1 cellular context compared by ENCODE assay signal in genomic region chr1:30768830-30769718, GRCh38.
A peak's percentile ranks its signal among the peaks of the same experiment; 100 is the strongest.
TF ChIP-seq lines count a peak whose summit lies in the region.

No MANE protein-coding gene starts in this region.

TF ChIP-seq in K562, 482 proteins besides CTCF, POLR2A, EP300 and RAD21 (continued from another document and continues in another):
- TF ChIP-seq E2F6 (IDR thresholded peaks at IDR 0.05; ENCODE audit: borderline replicate concordance in 1 of 2, extremely low read depth in 1 of 2, insufficient read depth in 1 of 2, insufficient read length in 1 of 2, low read depth in 1 of 2, low read length in 1 of 2, poor library complexity in 1 of 2, severe bottlenecking in 1 of 2) (peak; percentile 88 to 90), HDAC3 (IDR thresholded peaks at IDR 0.05; ENCODE audit: borderline replicate concordance, partially characterized antibody) (peak; percentile 99), HMGN3 (IDR thresholded peaks at IDR 0.05; ENCODE audit: borderline replicate concordance, extremely low read depth, insufficient read length, low read depth, low read length) (peak; percentile 100), SMAD4 (CRISPR knock-in tag; conservative IDR thresholded peaks at IDR 0.05) (peak; percentile 99), ZNF41 (CRISPR knock-in tag; conservative IDR thresholded peaks at IDR 0.05) (peak; percentile 81), ZNF224 (CRISPR knock-in tag; IDR thresholded peaks at IDR 0.05) (no peak), PTTG1 (tag; IDR thresholded peaks at IDR 0.05; ENCODE audit: low read depth) (peak; percentile 59), SIX5 (IDR thresholded peaks at IDR 0.05; ENCODE audit: borderline replicate concordance in 1 of 2, insufficient read depth in 1 of 2, low read depth in 1 of 2, low read length in 2 of 2) (no peak), MCM2 (IDR thresholded peaks at IDR 0.05; ENCODE audit: low read depth) (no peak), RBM39 (optimal IDR thresholded peaks at IDR 0.05; ENCODE audit: low read depth, low read length) (no peak), CHD7 (IDR thresholded peaks at IDR 0.05; ENCODE audit: low read depth, low read length) (peak; percentile 10), ASH1L (IDR thresholded peaks at IDR 0.05; ENCODE audit: borderline replicate concordance, low read depth, partially characterized antibody) (peak; percentile 6), EGR1 (conservative IDR thresholded peaks at IDR 0.05) (peak; percentile 98), ETV1 (tag; conservative IDR thresholded peaks at IDR 0.05; ENCODE audit: low read depth) (peak; percentile 100), SMARCE1 (IDR thresholded peaks at IDR 0.05) (peak; percentile 100), ZNF3 (CRISPR knock-in tag; IDR thresholded peaks at IDR 0.05) (no peak), PPARD (CRISPR knock-in tag; IDR thresholded peaks at IDR 0.05) (no peak), MAZ (CRISPR knock-in tag; conservative IDR thresholded peaks at IDR 0.05 in 1 of 2, IDR thresholded peaks at IDR 0.05 in 1 of 2) (peak; percentile 98 to 99), YY1 (IDR thresholded peaks at IDR 0.05; ENCODE audit: borderline replicate concordance in 1 of 3, control insufficient read depth in 1 of 3, extremely low read depth in 1 of 3, insufficient read depth in 3 of 3, insufficient read length in 1 of 3, insufficient replicate concordance in 2 of 3, low read depth in 1 of 3, low read length in 2 of 3) (peak in 2 of 3 experiments; percentile 43 to 65), ELK1 (CRISPR knock-in tag; IDR thresholded peaks at IDR 0.05) (no peak), SAP30 (IDR thresholded peaks at IDR 0.05; ENCODE audit: borderline replicate concordance, insufficient read depth, low read depth, low read length, poor library complexity, severe bottlenecking) (no peak), DMBX1 (CRISPR knock-in tag; IDR thresholded peaks at IDR 0.05; ENCODE audit: borderline replicate concordance) (peak; percentile 98), ZNF589 (CRISPR knock-in tag; IDR thresholded peaks at IDR 0.05; ENCODE audit: low read depth) (peak; percentile 99), ADNP (tag; IDR thresholded peaks at IDR 0.05) (no peak), CREB3 (tag; conservative IDR thresholded peaks at IDR 0.05; ENCODE audit: low read depth) (peak; percentile 93), ZNF174 (CRISPR knock-in tag; IDR thresholded peaks at IDR 0.05) (0 out of 2 replicates have a peak, but pooled peaks have one; percentile 21), TSHZ1 (CRISPR knock-in tag; IDR thresholded peaks at IDR 0.05) (peak; percentile 73), IRF9 (tag; IDR thresholded peaks at IDR 0.05) (peak; percentile 74; the same call in 1 of the 2 replicates), DNMT1 (IDR thresholded peaks at IDR 0.05) (peak; percentile 95; the same call in 1 of the 2 replicates), LEF1 (IDR thresholded peaks at IDR 0.05) (peak; percentile 100), SIRT6 (IDR thresholded peaks at IDR 0.05; ENCODE audit: low read depth, low read length) (no peak), MNT (conservative IDR thresholded peaks at IDR 0.05) (peak; percentile 64 to 92; a peak in 3 of 4 replicates), PHTF2 (CRISPR knock-in tag; IDR thresholded peaks at IDR 0.05) (no peak), ZNF124 (CRISPR knock-in tag; IDR thresholded peaks at IDR 0.05) (no peak), MYNN (IDR thresholded peaks at IDR 0.05) (peak; percentile 98), MYNN (CRISPR knock-in tag; IDR thresholded peaks at IDR 0.05) (no peak), LARP7 (IDR thresholded peaks at IDR 0.05) (peak; percentile 98), TAF1 (IDR thresholded peaks at IDR 0.05; ENCODE audit: control insufficient read depth, extremely low read depth, insufficient read depth, low read length, severe bottlenecking) (peak; percentile 78), SIN3A (IDR thresholded peaks at IDR 0.05; ENCODE audit: borderline replicate concordance in 2 of 2, control insufficient read depth in 1 of 2, low read depth in 2 of 2, low read length in 2 of 2) (peak in 1 of 2 experiments; percentile 78; a peak in 1 of 4 replicates), CBX1 (IDR thresholded peaks at IDR 0.05; ENCODE audit: low read depth) (peak; percentile 85)
